ENCODE assay signal across 8 cellular contexts in genomic region chr4:124903995-124904722, GRCh38.
DNase-seq lines count a peak whose midpoint lies in the region; ATAC-seq, FAIRE-seq and TF ChIP-seq lines count a peak whose summit lies in the region.

No MANE protein-coding gene starts in this region.

- no peak overlapping the region for H3K56ac ChIP-seq in H9 (ENCODE audit: insufficient read length, low read depth, low read length)

- H2BK120ac ChIP-seq in H9 (ENCODE audit: low read depth, low read length, poor library complexity, severe bottlenecking): no peak overlapping the region

- no peaks in the 10 kb centered on the region for H3K23me2 ChIP-seq in H9 (ENCODE audit: insufficient read length, low read depth, low read length, poor library complexity, severe bottlenecking)

- no peaks in the 10 kb centered on the region for H3K36me3 ChIP-seq in Loucy (ENCODE audit: insufficient read depth, low read length)

- no peaks in the 10 kb centered on the region for H3K9me2 ChIP-seq in Loucy (replicated peaks; ENCODE audit: low read depth, low read length)

- POLR2A ChIA-PET in A549 (lab: Yijun Ruan, JAX): no interaction called here

- TF ChIP-seq EP300 in A549 (IDR thresholded peaks at IDR 0.05): no peak

- H2AFZ ChIP-seq in Loucy (ENCODE audit: low read length) (peak overlapping the region; percentile 55), H9 (ENCODE audit: low read length) (no peak overlapping the region)

- peaks cover 14 to 20% of the 10 kb centered on the region in 2 experiments for H3K4me1 Mint-ChIP-seq in H9

- no peak overlapping the region for H2BK20ac ChIP-seq in H9 (ENCODE audit: low read depth, low read length, poor library complexity, severe bottlenecking)

- CTCF ChIA-PET in A549 (lab: Yijun Ruan, JAX): no interaction called here

- H3K27ac ChIP-seq in A549: peak overlapping the region in 1 of 2 experiments; percentile 46; a peak in 2 of 6 replicates
- no peak overlapping the region for H3K27ac ChIP-seq in H9 (ENCODE audit: insufficient read length, low read depth, low read length)

- DNase-seq in A549 (ENCODE audit: low read depth in 1 of 2, low spot score in 1 of 2) (peak in 1 of 2 experiments; percentile 5), astrocyte of the hippocampus (ENCODE audit: low read depth, low spot score) (peak; percentile 87), left lobe of liver (ENCODE audit: low spot score) (no peak), NCI-H526 (lab: John Stamatoyannopoulos, UW) (no peak), H9 (no peak)
- no peak for DNase-seq in activated naive CD4-positive, alpha-beta T cell treated with Interleukin-2 at 50 U/mL for 16 hours

- H4K8ac ChIP-seq in H9 (replicated peaks; ENCODE audit: insufficient read length, low read depth, low read length): no peak overlapping the region

- ATAC-seq in A549 (peak; percentile 47 to 81; a peak in 3 of 6 replicates), left lobe of liver (peak; percentile 36), GM18498 (IDR thresholded peaks at IDR 0.05; ENCODE audit: unreplicated experiment) (no peak)

- no peaks in the 10 kb centered on the region for H3K9me3 ChIP-seq in A549
- no peaks in the 10 kb centered on the region for H3K9me3 ChIP-seq in Loucy (ENCODE audit: insufficient read depth, low read depth, low read length)
- no peaks in the 10 kb centered on the region for H3K9me3 ChIP-seq in H9 (ENCODE audit: control insufficient read depth, low read depth, low read length)

- peaks cover 0 to 4% (median 0%) of the 10 kb centered on the region in 3 experiments; a peak in 2 of 7 replicates for H3K36me3 Mint-ChIP-seq in H9 (ENCODE audit: insufficient read depth in 1 of 3, low read depth in 3 of 3)

- H3K4me1 ChIP-seq in A549: peaks cover 13% of the 10 kb centered on the region; the same call in 1 of the 3 replicates
- no peaks in the 10 kb centered on the region for H3K4me1 ChIP-seq in Loucy (ENCODE audit: insufficient read depth, low read length, poor library complexity, severe bottlenecking)
- H3K4me1 ChIP-seq in H9 (ENCODE audit: insufficient read depth, low read length): no peaks in the 10 kb centered on the region; the same call in 1 of the 2 replicates

- H3K4me3 ChIP-seq in A549 (no peak overlapping the region), Loucy (ENCODE audit: low read length, poor library complexity, severe bottlenecking) (peak overlapping the region; percentile 50)

- H3K18ac ChIP-seq in H9 (ENCODE audit: insufficient read length, low read depth, low read length): no peak overlapping the region

- H2AK5ac ChIP-seq in H9 (ENCODE audit: insufficient read length, low read length): no peak overlapping the region

- H2BK12ac ChIP-seq in H9 (ENCODE audit: insufficient read length, low read depth, low read length): no peak overlapping the region

- H3K4ac ChIP-seq in H9 (ENCODE audit: low read depth, low read length): no peak overlapping the region

- no peaks in the 10 kb centered on the region for H3K79me1 ChIP-seq in H9 (ENCODE audit: insufficient read depth, low read depth, low read length, poor library complexity, severe bottlenecking)

- FAIRE-seq in A549 (lab: Jason Lieb, UNC): no peak

- H3K9ac ChIP-seq in Loucy (ENCODE audit: low read depth, low read length, poor library complexity, severe bottlenecking): no peak overlapping the region
- H3K9ac ChIP-seq in H9 (ENCODE audit: extremely low read depth, insufficient read length, low read length): no peak overlapping the region

- no peak overlapping the region for H4K91ac ChIP-seq in H9 (ENCODE audit: insufficient read length, low read depth, low read length)

- TF ChIP-seq CTCF in A549 (IDR thresholded peaks at IDR 0.05) (no peak), Loucy (conservative IDR thresholded peaks at IDR 0.05; ENCODE audit: low read length) (no peak), H9 (conservative IDR thresholded peaks at IDR 0.05) (no peak)

- H2BK15ac ChIP-seq in H9 (ENCODE audit: low read depth, low read length): no peak overlapping the region

- WGBS in A549 (ENCODE audit: missing lambda C conversion rate): 6% methylated on average over 6 of the region's 6 CpGs
- WGBS in H9 (ENCODE audit: extremely low coverage, insufficient read length, low lambda C conversion rate): no CpG with 5 or more reads among the region's 6 CpGs

- H3K23ac ChIP-seq in H9 (ENCODE audit: insufficient read length, low read depth, low read length): no peak overlapping the region

- no peak overlapping the region for H2BK5ac ChIP-seq in H9 (ENCODE audit: insufficient read length, low read length)

- no peak for TF ChIP-seq POLR2A in A549 (IDR thresholded peaks at IDR 0.05; ENCODE audit: low read length)

- no peak overlapping the region for H3T11ph ChIP-seq in H9 (ENCODE audit: low read length)

- no peak overlapping the region for H3K14ac ChIP-seq in H9 (ENCODE audit: insufficient read depth, low read length)

- H3K4me3 Mint-ChIP-seq in H9: no peak overlapping the region

- H3K4me2 ChIP-seq in A549 (peak overlapping the region; percentile 67), Loucy (ENCODE audit: low read depth, low read length, poor library complexity, severe bottlenecking) (peak overlapping the region; percentile 45), H9 (ENCODE audit: insufficient read depth, insufficient read length, low read length) (no peak overlapping the region)

- H3K27ac Mint-ChIP-seq in H9: peak overlapping the region in 1 of 3 experiments; percentile 65; a peak in 1 of 7 replicates

- H3K79me2 ChIP-seq in Loucy (ENCODE audit: insufficient read depth, low read length): no peaks in the 10 kb centered on the region
- H3K79me2 ChIP-seq in H9 (ENCODE audit: insufficient read depth, low read length): no peaks in the 10 kb centered on the region

- no peaks in the 10 kb centered on the region for H3K27me3 Mint-ChIP-seq in H9 (ENCODE audit: low read depth)

- no peaks in the 10 kb centered on the region for H3F3A ChIP-seq in Loucy (ENCODE audit: low read depth)

- H4K20me1 ChIP-seq in Loucy (ENCODE audit: insufficient read depth, low read length, poor library complexity, severe bottlenecking): no peaks in the 10 kb centered on the region
- H4K20me1 ChIP-seq in H9 (ENCODE audit: control insufficient read depth, insufficient read depth, insufficient read length): no peaks in the 10 kb centered on the region

- no peak for TF ChIP-seq RAD21 in A549 (conservative IDR thresholded peaks at IDR 0.05 in 1 of 2, IDR thresholded peaks at IDR 0.05 in 1 of 2)

- H3K27me3 ChIP-seq in Loucy (ENCODE audit: insufficient read depth, low read length, poor library complexity, severe bottlenecking) (no peaks in the 10 kb centered on the region), H9 (ENCODE audit: insufficient read depth, low read length) (no peaks in the 10 kb centered on the region)

- H3K9me3 Mint-ChIP-seq in H9: peaks cover 0 to 2% of the 10 kb centered on the region in 2 experiments; a peak in 1 of 5 replicates

- H4K5ac ChIP-seq in H9 (ENCODE audit: insufficient read length, low read depth, low read length): no peak overlapping the region

TF ChIP-seq in A549, 52 proteins besides CTCF, POLR2A, EP300 and RAD21:
- TF ChIP-seq CHD4 (IDR thresholded peaks at IDR 0.05; ENCODE audit: borderline replicate concordance) (no peak), FOSB (CRISPR knock-in tag; IDR thresholded peaks at IDR 0.05) (no peak), ZNF302 (CRISPR knock-in tag; IDR thresholded peaks at IDR 0.05) (no peak), NPAS2 (CRISPR knock-in tag; IDR thresholded peaks at IDR 0.05; ENCODE audit: borderline replicate concordance) (no peak), CBX2 (IDR thresholded peaks at IDR 0.05; ENCODE audit: borderline replicate concordance, low read depth) (no peak), HOXA7 (CRISPR knock-in tag; IDR thresholded peaks at IDR 0.05) (no peak), RARB (CRISPR knock-in tag; IDR thresholded peaks at IDR 0.05) (no peak), PHF8 (IDR thresholded peaks at IDR 0.05; ENCODE audit: borderline replicate concordance, low read depth) (no peak), RFX5 (IDR thresholded peaks at IDR 0.05) (no peak), PBX3 (IDR thresholded peaks at IDR 0.05) (no peak)
- TF ChIP-seq, protein P1, sequence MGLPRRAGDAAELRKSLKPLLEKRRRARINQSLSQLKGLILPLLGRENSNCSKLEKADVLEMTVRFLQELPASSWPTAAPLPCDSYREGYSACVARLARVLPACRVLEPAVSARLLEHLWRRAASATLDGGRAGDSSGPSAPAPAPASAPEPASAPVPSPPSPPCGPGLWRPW (IDR thresholded peaks at IDR 0.05): no peak
TF ChIP-seq in A549: peak in this region for 0.
